ENCODE assay signal across 22 cellular contexts in genomic region chr2:133787207-133787606, GRCh38.
DNase-seq lines count a peak whose midpoint lies in the region; ATAC-seq and TF ChIP-seq lines count a peak whose summit lies in the region.
"Had no signal": no experiment of that assay in that cellular context is flagged by ENCODE, and none has a peak within 500 bp of the region (broad histone marks: within the 10 kb centered on the region; RNA-seq: fewer than 3 reads in every experiment).

No MANE protein-coding gene starts in this region.

- no peaks in the 10 kb centered on the region for H3K27me3 ChIP-seq in mammary epithelial cell (ENCODE audit: insufficient read depth, low read length)
- H3K27me3 ChIP-seq in adipocyte (replicated peaks; ENCODE audit: control insufficient read depth, insufficient read depth, low read length): no peaks in the 10 kb centered on the region
- no peaks in the 10 kb centered on the region for H3K27me3 ChIP-seq in esophagus muscularis mucosa
- H3K27me3 ChIP-seq: right atrium auricular region had no signal

- H2AFZ ChIP-seq in mammary epithelial cell (ENCODE audit: low read depth, low read length): no peak overlapping the region
- H2AFZ ChIP-seq: GM23338 had no signal

- no peaks in the 10 kb centered on the region for H3K4me1 Mint-ChIP-seq in MCF 10A (ENCODE audit: insufficient read depth, unreplicated experiment)
- H3K4me1 Mint-ChIP-seq in activated CD4-positive, alpha-beta T cell treated with anti-CD3 and anti-CD28 coated beads for 36 hours: no peaks in the 10 kb centered on the region
- H3K4me1 Mint-ChIP-seq: activated naive CD4-positive, alpha-beta T cell treated with anti-CD3 and anti-CD28 coated beads, Interleukin-2, amount 10 ng/mL, durations not matched to agents 7 days and 5 days had no signal

- H3K27ac ChIP-seq in mammary epithelial cell (ENCODE audit: insufficient read depth, low read depth, low read length): no peak overlapping the region
- no peak overlapping the region for H3K27ac ChIP-seq in esophagus muscularis mucosa (replicated peaks in 1 of 4)
- H3K27ac ChIP-seq: right atrium auricular region, RWPE1 had no signal

- H3K4me2 ChIP-seq in mammary epithelial cell (ENCODE audit: insufficient read depth, low read depth, low read length): no peak overlapping the region
- H3K4me2 ChIP-seq: GM23338 had no signal

- no peak overlapping the region for H3K27ac Mint-ChIP-seq in MCF 10A (ENCODE audit: low read depth, unreplicated experiment)
- H3K27ac Mint-ChIP-seq in activated CD4-positive, alpha-beta T cell treated with anti-CD3 and anti-CD28 coated beads for 36 hours: no peak overlapping the region
- H3K27ac Mint-ChIP-seq: activated naive CD4-positive, alpha-beta T cell treated with anti-CD3 and anti-CD28 coated beads, Interleukin-2, amount 10 ng/mL, durations not matched to agents 7 days and 5 days; activated T-cell treated with anti-CD3 and anti-CD28 coated beads, Interleukin-2, amount 50 U/mL, for 72 hours; GM23338 had no signal

- BruUV-seq in mammary epithelial cell (replicated peaks; lab: Mats Ljungman, UMichigan): no TSS peak
- no TSS peak for BruUV-seq in MCF 10A (replicated peaks; lab: Mats Ljungman, UMichigan)

- dilution Hi-C loops in mammary epithelial cell (cut with HindIII; ENCODE audit: low sequenced_read_pairs): no loop called here

- TF ChIP-seq EP300 in esophagus muscularis mucosa (IDR thresholded peaks at IDR 0.05): no peak

- intact Hi-C loops in mammary epithelial cell (cut with micrococcal nuclease): loop anchor here (10.0 kb wide), 1 partner anchor 1522 kb away; no protein-coding TSS in a partner anchor
- intact Hi-C loops in MCF 10A (cut with micrococcal nuclease): loop anchor here (10.0 kb wide), 1 partner anchor 612 kb away; no protein-coding TSS in a partner anchor
- intact Hi-C loops in esophagus muscularis mucosa (cut with DNase I): no loop called here
- intact Hi-C loops in activated CD4-positive, alpha-beta T cell treated with anti-CD3 and anti-CD28 coated beads for 36 hours (cut with DNase I, micrococcal nuclease): no loop called here

- no peaks in the 10 kb centered on the region for H3K36me3 Mint-ChIP-seq in MCF 10A (ENCODE audit: insufficient read depth, unreplicated experiment)
- no peaks in the 10 kb centered on the region for H3K36me3 Mint-ChIP-seq in activated CD4-positive, alpha-beta T cell treated with anti-CD3 and anti-CD28 coated beads for 36 hours (ENCODE audit: low read depth)
- H3K36me3 Mint-ChIP-seq: activated naive CD4-positive, alpha-beta T cell treated with anti-CD3 and anti-CD28 coated beads, Interleukin-2, amount 10 ng/mL, durations not matched to agents 7 days and 5 days had no signal

- no peaks in the 10 kb centered on the region for H3K36me3 ChIP-seq in mammary epithelial cell (ENCODE audit: insufficient read depth, low read length)
- H3K36me3 ChIP-seq in adipocyte (ENCODE audit: control insufficient read depth, insufficient read depth, low read length, severe bottlenecking): no peaks in the 10 kb centered on the region
- H3K36me3 ChIP-seq in esophagus muscularis mucosa: no peaks in the 10 kb centered on the region
- H3K36me3 ChIP-seq: right atrium auricular region had no signal

- H3K27me3 Mint-ChIP-seq in MCF 10A (ENCODE audit: insufficient read depth, unreplicated experiment): no peaks in the 10 kb centered on the region
- H3K27me3 Mint-ChIP-seq in activated CD4-positive, alpha-beta T cell treated with anti-CD3 and anti-CD28 coated beads for 36 hours: peaks cover 11% of the 10 kb centered on the region
- H3K27me3 Mint-ChIP-seq: activated naive CD4-positive, alpha-beta T cell treated with anti-CD3 and anti-CD28 coated beads, Interleukin-2, amount 10 ng/mL, durations not matched to agents 7 days and 5 days had no signal

- in situ Hi-C loops in mammary epithelial cell (cut with MboI; ENCODE audit: low sequenced_read_pairs in 2 of 2): loop anchor here in 1 of 2 donors (25.0 kb wide), 1 partner anchor 600 kb away; no protein-coding TSS in a partner anchor

- CTCF ChIA-PET in mammary epithelial cell (lab: Charles Lee; ENCODE audit: low non-redundant PET) (no interaction called here), MCF 10A (lab: Yijun Ruan, JAX) (interaction anchor here (0.6 kb wide), 1 partner anchor 306 kb away, joined by 4 read pairs; no protein-coding TSS in a partner anchor)
- CTCF ChIA-PET in activated CD4-positive, alpha-beta T cell treated with anti-CD3 and anti-CD28 coated beads for 36 hours (lab: Charles Lee): no interaction called here

- no peaks in the 10 kb centered on the region for H3K4me1 ChIP-seq in mammary epithelial cell (ENCODE audit: insufficient read depth, low read length)
- peaks cover 16% of the 10 kb centered on the region for H3K4me1 ChIP-seq in adipocyte (ENCODE audit: control insufficient read depth, insufficient read depth, low read length)
- H3K4me1 ChIP-seq in esophagus muscularis mucosa: no peaks in the 10 kb centered on the region
- H3K4me1 ChIP-seq: right atrium auricular region had no signal

- TF ChIP-seq CTCF in mammary epithelial cell (conservative IDR thresholded peaks at IDR 0.05 in 1 of 2, IDR thresholded peaks at IDR 0.05 in 1 of 2; ENCODE audit: extremely low read depth in 1 of 2, insufficient read depth in 1 of 2, low read depth in 1 of 2, low read length in 2 of 2) (no peak), MCF 10A (IDR thresholded peaks at IDR 0.05; ENCODE audit: unreplicated experiment) (no peak), fibroblast of the aortic adventitia (IDR thresholded peaks at IDR 0.05; ENCODE audit: insufficient read depth, low read length) (no peak), esophagus muscularis mucosa (IDR thresholded peaks at IDR 0.05) (no peak)

- no peak overlapping the region for H3K4me3 ChIP-seq in mammary epithelial cell (replicated peaks in 1 of 3; ENCODE audit: insufficient read depth in 1 of 3, low read depth in 2 of 3, low read length in 3 of 3)
- H3K4me3 ChIP-seq in adipocyte (ENCODE audit: low read length): no peak overlapping the region
- H3K4me3 ChIP-seq in fibroblast of the aortic adventitia (ENCODE audit: low read depth, low read length): no peak overlapping the region
- no peak overlapping the region for H3K4me3 ChIP-seq in esophagus muscularis mucosa
- H3K4me3 ChIP-seq: GM23338, right atrium auricular region had no signal

- no peak for ATAC-seq in activated CD4-positive, alpha-beta T cell treated with anti-CD3 and anti-CD28 coated beads for 36 hours
- ATAC-seq: activated T-cell treated with anti-CD3 and anti-CD28 coated beads, Interleukin-2, amount 50 U/mL, for 72 hours; GM23338 had no signal

- no peaks in the 10 kb centered on the region for H4K20me1 ChIP-seq in mammary epithelial cell (ENCODE audit: insufficient read depth, low read length)

- H3K9me3 ChIP-seq in mammary epithelial cell (replicated peaks; ENCODE audit: insufficient read depth, low read length): no peaks in the 10 kb centered on the region
- no peaks in the 10 kb centered on the region for H3K9me3 ChIP-seq in adipocyte (ENCODE audit: control insufficient read depth, low read length)
- H3K9me3 ChIP-seq in esophagus muscularis mucosa: peaks cover 0 to 4% (median 0%) of the 10 kb centered on the region in 4 donors
- H3K9me3 ChIP-seq: right atrium auricular region had no signal

- DNase-seq in mammary epithelial cell: peak; percentile 44
- no peak for DNase-seq in MCF 10A (ENCODE audit: unreplicated experiment)
- peak; percentile 37 for DNase-seq in adipocyte (ENCODE audit: low read depth)
- DNase-seq in fibroblast of the aortic adventitia (ENCODE audit: low read depth): peak; percentile 74
- DNase-seq in esophagus muscularis mucosa (ENCODE audit: extremely low spot score): no peak
- DNase-seq in NOMO-1 treated with dmso at 0.1 percent for 144 hours (lab: John Stamatoyannopoulos, UW; ENCODE audit: unreplicated experiment): no peak
- DNase-seq in activated CD4-positive, alpha-beta T cell treated with anti-CD3 and anti-CD28 coated beads for 36 hours: no peak
- no peak for DNase-seq in NCI-H1694 treated with DMSO at 0.1 percent for 48 hours (lab: John Stamatoyannopoulos, UW)
- DNase-seq: 8988T; activated CD4-positive, CD25-positive, alpha-beta regulatory T cell treated with anti-CD3 and anti-CD28 coated beads, Interleukin-2, amount 50 U/mL, for 72 hours; activated naive CD4-positive, alpha-beta T cell treated with anti-CD3 and anti-CD28 coated beads, Interleukin-2, amount 10 ng/mL, durations not matched to agents 7 days and 5 days; activated T-cell treated with anti-CD3 and anti-CD28 coated beads, Interleukin-2, amount 50 U/mL, for 72 hours; C1 segment of cervical spinal cord; hypothalamus; islet precursor cell; NCI-H1092; NCI-H2081 treated with DMSO at 0.1 percent for 48 hours; NCI-H510A treated with DMSO at 0.1 percent for 48 hours; occipital lobe had no signal

- TF ChIP-seq POLR2A in esophagus muscularis mucosa (IDR thresholded peaks at IDR 0.05; ENCODE audit: low read depth): no peak

- H3K9me3 Mint-ChIP-seq in MCF 10A (ENCODE audit: unreplicated experiment): peaks cover 8% of the 10 kb centered on the region
- peaks cover 2% of the 10 kb centered on the region for H3K9me3 Mint-ChIP-seq in activated CD4-positive, alpha-beta T cell treated with anti-CD3 and anti-CD28 coated beads for 36 hours (ENCODE audit: low read depth)
- H3K9me3 Mint-ChIP-seq: activated naive CD4-positive, alpha-beta T cell treated with anti-CD3 and anti-CD28 coated beads, Interleukin-2, amount 10 ng/mL, durations not matched to agents 7 days and 5 days had no signal

- no peak overlapping the region for H3K4me3 Mint-ChIP-seq in MCF 10A (ENCODE audit: unreplicated experiment)
- no peak overlapping the region for H3K4me3 Mint-ChIP-seq in activated CD4-positive, alpha-beta T cell treated with anti-CD3 and anti-CD28 coated beads for 36 hours
- H3K4me3 Mint-ChIP-seq: activated naive CD4-positive, alpha-beta T cell treated with anti-CD3 and anti-CD28 coated beads, Interleukin-2, amount 10 ng/mL, durations not matched to agents 7 days and 5 days; activated T-cell treated with anti-CD3 and anti-CD28 coated beads, Interleukin-2, amount 50 U/mL, for 72 hours; GM23338 had no signal

- H3K79me2 ChIP-seq in mammary epithelial cell (ENCODE audit: insufficient read depth, low read length): no peaks in the 10 kb centered on the region

- POLR2A ChIA-PET in MCF 10A (lab: Yijun Ruan, JAX): no interaction called here
- POLR2A ChIA-PET in activated CD4-positive, alpha-beta T cell treated with anti-CD3 and anti-CD28 coated beads for 36 hours (lab: Charles Lee): no interaction called here

- H3K9ac ChIP-seq in mammary epithelial cell (ENCODE audit: insufficient read depth, low read length) (no peak overlapping the region), adipocyte (ENCODE audit: low read length) (no peak overlapping the region)

Comparison
In these comparisons a context has a peak if more than half of its experiments do, and no peak if none do; other contexts are left out.
1. DNase-seq: peak in mammary epithelial cell (single experiment), adipocyte (single experiment) and fibroblast of the aortic adventitia (single experiment); none in MCF 10A (single experiment), esophagus muscularis mucosa (single experiment), NOMO-1 treated with dmso at 0.1 percent for 144 hours (single experiment), activated CD4-positive, alpha-beta T cell treated with anti-CD3 and anti-CD28 coated beads for 36 hours (single experiment) and NCI-H1694 treated with DMSO at 0.1 percent for 48 hours (single experiment).
2. intact Hi-C loops: an anchor here in mammary epithelial cell (10.0 kb wide) and MCF 10A (10.0 kb wide); none called in esophagus muscularis mucosa and activated CD4-positive, alpha-beta T cell treated with anti-CD3 and anti-CD28 coated beads for 36 hours.